Comparison of ENCODE assay signal across 20 cellular contexts in genomic region chr11:79095424-79095823, GRCh38.
"Had no signal": no experiment of that assay in that cellular context is flagged by ENCODE, and none has a peak within 500 bp of the region (broad histone marks: within the 10 kb centered on the region; RNA-seq: fewer than 3 reads in every experiment).

No MANE protein-coding gene starts in this region.

- H3K27ac ChIP-seq: brain microvascular endothelial cell, KMS-11 had no signal

- DNase-seq: activated CD4-positive, alpha-beta T cell treated with anti-CD3 and anti-CD28 coated beads for 4 hours; activated CD8-positive, alpha-beta memory T cell treated with anti-CD3 and anti-CD28 coated beads, Interleukin-2, amount 50 U/mL, for 4 hours; activated CD8-positive, alpha-beta T cell treated with anti-CD3 and anti-CD28 coated beads for 36 hours; activated gamma-delta T cell treated with Interleukin-2 at 50 U/mL for 16 hours; activated naive CD4-positive, alpha-beta T cell treated with anti-CD3 and anti-CD28 coated beads, Interleukin-2, amount 10 ng/mL, durations not matched to agents 7 days and 5 days; activated naive CD8-positive, alpha-beta T cell treated with anti-CD3 and anti-CD28 coated beads for 36 hours; activated T-cell treated with anti-CD3 and anti-CD28 coated beads, Interleukin-2, amount 50 U/mL, for 72 hours; brain microvascular endothelial cell; MV-4-11; NCI-H1092 treated with DMSO at 0.1 percent for 48 hours; NCI-H1436; NCI-H1694 treated with DMSO at 0.1 percent for 48 hours; NCI-H2029 treated with DMSO at 0.1 percent for 48 hours; NCI-H345; NCI-H510A; NCI-H526 treated with DMSO at 0.1 percent for 48 hours; PC-3; SHP77 treated with DMSO at 0.1 percent for 48 hours had no signal

- ATAC-seq: activated CD4-positive, CD25-positive, alpha-beta regulatory T cell treated with anti-CD3 and anti-CD28 coated beads, Interleukin-2, amount 50 U/mL, for 24 hours; activated CD8-positive, alpha-beta T cell treated with anti-CD3 and anti-CD28 coated beads for 36 hours; activated T-cell treated with anti-CD3 and anti-CD28 coated beads, Interleukin-2, amount 50 U/mL, for 72 hours; PC-3 had no signal

- H3K9ac ChIP-seq: KMS-11 had no signal

- H3K27me3 ChIP-seq: brain microvascular endothelial cell had no signal

- H3K4me2 ChIP-seq: KMS-11 had no signal

- H3K36me3 ChIP-seq: brain microvascular endothelial cell had no signal
